ENCODE assay signal across 23 cellular contexts in the genomic region with DNA sequence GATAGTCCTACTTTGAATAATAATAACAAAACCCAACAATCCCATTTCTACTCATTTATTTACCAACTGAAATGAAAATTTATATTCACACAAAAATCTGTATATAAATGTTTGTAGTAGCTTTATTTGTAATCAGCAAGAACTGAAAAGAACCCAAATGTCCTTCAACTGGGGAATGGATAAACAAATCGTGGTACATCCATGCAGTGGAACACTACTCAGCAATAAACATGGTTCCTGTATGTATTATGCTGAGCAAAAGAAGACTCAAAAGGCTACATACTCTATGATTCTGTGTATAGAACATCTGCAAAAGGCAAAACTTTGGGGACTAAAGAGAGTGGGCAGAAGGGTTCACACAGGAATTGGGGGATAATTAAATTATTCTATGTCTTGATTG.
"Had no signal": no experiment of that assay in that cellular context is flagged by ENCODE, and none has a peak within 500 bp of the region (broad histone marks: within the 10 kb centered on the region; RNA-seq: fewer than 3 reads in every experiment).

No MANE protein-coding gene starts in this region.

- H3K4me3 ChIP-seq: colonic mucosa, coronary artery, dorsolateral prefrontal cortex, esophagus muscularis mucosa, esophagus squamous epithelium, gastrocnemius medialis, gastroesophageal sphincter, heart left ventricle, heart right ventricle had no signal

- DNase-seq: colonic mucosa; cortex of kidney; dermis blood vessel endothelial cell; dorsolateral prefrontal cortex; effector CD4-positive, alpha-beta T cell; effector CD8-positive, alpha-beta T cell; effector memory CD4-positive, alpha-beta T cell; effector memory CD8-positive, alpha-beta T cell; endodermal cell; erythroblast; esophagus squamous epithelium; foreskin fibroblast; foreskin melanocyte; gastrocnemius medialis; glutamatergic neuron; head of caudate nucleus; heart left ventricle; heart right ventricle had no signal

- ATAC-seq: effector memory CD8-positive, alpha-beta T cell; gastrocnemius medialis; gastroesophageal sphincter; heart left ventricle; heart right ventricle had no signal

- H3K27ac ChIP-seq: colonic mucosa, coronary artery, dorsolateral prefrontal cortex, epithelial cell of prostate, esophagus muscularis mucosa, esophagus squamous epithelium, foreskin keratinocyte, gastrocnemius medialis, gastroesophageal sphincter, heart left ventricle, heart right ventricle had no signal

- H3K9me3 ChIP-seq: colonic mucosa, esophagus muscularis mucosa, esophagus squamous epithelium, gastrocnemius medialis, gastroesophageal sphincter, heart left ventricle had no signal

- H3K4me1 ChIP-seq: foreskin keratinocyte had no signal

- H3K36me3 ChIP-seq: colonic mucosa, esophagus muscularis mucosa, esophagus squamous epithelium, gastrocnemius medialis, gastroesophageal sphincter, heart left ventricle, heart right ventricle had no signal
